In the genomic region with DNA sequence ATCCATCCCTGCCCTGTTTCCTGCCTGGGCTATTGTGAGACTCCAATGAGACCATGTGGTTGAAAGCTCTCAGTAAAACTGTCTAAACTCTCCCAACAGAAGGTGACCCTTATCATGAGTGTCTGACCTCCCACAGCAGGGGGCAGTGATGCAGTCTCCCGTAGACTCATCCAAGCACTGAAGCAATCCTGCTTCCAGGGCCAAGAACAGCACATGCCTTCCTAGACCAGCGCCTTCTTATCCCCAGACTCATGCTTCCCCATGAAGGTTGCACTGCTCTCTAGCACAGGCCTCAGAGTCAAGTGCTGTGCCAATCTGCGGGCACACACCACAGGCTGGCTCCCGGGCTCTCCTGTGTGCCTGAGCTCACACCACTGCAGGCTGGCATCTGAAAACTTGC, we compare ENCODE assay signal across 10 cellular contexts.
DNase-seq lines count a peak whose midpoint lies in the region; ATAC-seq and TF ChIP-seq lines count a peak whose summit lies in the region.
"Had no signal": no experiment of that assay in that cellular context is flagged by ENCODE, and none has a peak within 500 bp of the region (broad histone marks: within the 10 kb centered on the region; RNA-seq: fewer than 3 reads in every experiment).

No MANE protein-coding gene starts in this region.

- H3K4me3 ChIP-seq in adrenal gland (no peak overlapping the region), right atrium auricular region (no peak overlapping the region), skeletal muscle cell (ENCODE audit: low read depth, low read length) (no peak overlapping the region)

- TF ChIP-seq POLR2A in adrenal gland (IDR thresholded peaks at IDR 0.05) = no peak

- TF ChIP-seq CTCF in adrenal gland (IDR thresholded peaks at IDR 0.05) (peak in 5 of 6 experiments; percentile 29 to 54 (median 43)), right atrium auricular region (IDR thresholded peaks at IDR 0.05) (peak in 1 of 2 donors; percentile 48)

- H3K4me1 ChIP-seq in adrenal gland (replicated peaks in 1 of 2) (peaks cover 0 to 37% of the 10 kb centered on the region in 2 donors), right atrium auricular region (peaks cover 0 to 72% of the 10 kb centered on the region in 2 donors)

- H3K36me3 ChIP-seq in adrenal gland (replicated peaks in 1 of 2) = peaks cover 0 to 92% of the 10 kb centered on the region in 2 donors
- peaks cover 96% of the 10 kb centered on the region for H3K36me3 ChIP-seq in right atrium auricular region

- intact Hi-C loops in adrenal gland (cut with DNase I) = loop anchor here in 1 of 2 donors (5.0 kb wide), 1 partner anchor 97 kb away; no protein-coding TSS in a partner anchor

- WGBS in adrenal gland, 4 donors = 20 to 42% (median 28%) methylated on average over 2 to 4 of the region's 4 CpGs

- no peak for ATAC-seq in HG03196 (IDR thresholded peaks at IDR 0.05; ENCODE audit: unreplicated experiment)

- peak; percentile 71 for DNase-seq in GM04504 (ENCODE audit: low read depth)
- DNase-seq in adrenal gland = peak in 6 of 7 donors; percentile 76 to 88 (median 84)
- DNase-seq in right atrium auricular region (ENCODE audit: low spot score) = peak; percentile 87
- DNase-seq in skeletal muscle cell (ENCODE audit: low read depth) = peak; percentile 89
- no peak for DNase-seq in NCI-H146 (lab: John Stamatoyannopoulos, UW)
- no peak for DNase-seq in NCI-H1417 (lab: John Stamatoyannopoulos, UW)
- DNase-seq in activated CD4-positive, CD25-positive, alpha-beta regulatory T cell (lab: John Stamatoyannopoulos, UW) = no peak
- DNase-seq: activated CD4-positive, alpha-beta T cell treated with anti-CD3 and anti-CD28 coated beads, Interleukin-2, amount 50 U/mL, for 4 hours; NCI-H510A treated with DMSO at 0.1 percent for 48 hours had no signal

- H3K27me3 ChIP-seq in adrenal gland = no peaks in the 10 kb centered on the region
- H3K27me3 ChIP-seq in right atrium auricular region = no peaks in the 10 kb centered on the region

- H3K27ac ChIP-seq in adrenal gland = peak overlapping the region in 4 of 5 donors; percentile 15 to 82 (median 62)
- peak overlapping the region; percentile 72 to 79 for H3K27ac ChIP-seq in right atrium auricular region

- H3K9me3 ChIP-seq in adrenal gland (replicated peaks in 1 of 3) (no peaks in the 10 kb centered on the region), right atrium auricular region (no peaks in the 10 kb centered on the region)

Comparison
In these comparisons a context has a peak if more than half of its experiments do, and no peak if none do; other contexts are left out.
1. DNase-seq: peak in GM04504 (single experiment), adrenal gland (6 of 7), right atrium auricular region (single experiment) and skeletal muscle cell (single experiment); none in NCI-H146 (single experiment), NCI-H1417 (0 of 3) and activated CD4-positive, CD25-positive, alpha-beta regulatory T cell (0 of 4).